In genomic region chr6:144896296-144896695, GRCh38 we compare ENCODE assay signal across 1 cellular context.
TF ChIP-seq lines count a peak whose summit lies in the region.

No MANE protein-coding gene starts in this region.

TF ChIP-seq in SK-N-SH, 30 proteins besides CTCF, POLR2A, EP300 and RAD21 (continued from another document):
- TF ChIP-seq USF1 (IDR thresholded peaks at IDR 0.05; ENCODE audit: borderline replicate concordance, low read depth): no peak
- TF ChIP-seq FOXJ3 (CRISPR knock-in tag; IDR thresholded peaks at IDR 0.05): no peak
- TF ChIP-seq TCF12 (IDR thresholded peaks at IDR 0.05): no peak
- no peak for TF ChIP-seq EZH2phosphoT487 (IDR thresholded peaks at IDR 0.05; ENCODE audit: borderline replicate concordance, low read depth)
- TF ChIP-seq NRF1 (IDR thresholded peaks at IDR 0.05; ENCODE audit: low read depth, low read length): no peak
- no peak for TF ChIP-seq TAF1 (IDR thresholded peaks at IDR 0.05; ENCODE audit: borderline replicate concordance, low read depth, low read length)
- TF ChIP-seq IRF3 (IDR thresholded peaks at IDR 0.05; ENCODE audit: low read depth, low read length): no peak
- TF ChIP-seq TEAD4 (IDR thresholded peaks at IDR 0.05; ENCODE audit: borderline replicate concordance, insufficient read depth): no peak
- TF ChIP-seq ELF1 (IDR thresholded peaks at IDR 0.05): no peak
- TF ChIP-seq MAX (IDR thresholded peaks at IDR 0.05; ENCODE audit: low read depth): no peak
- TF ChIP-seq FOXM1 (IDR thresholded peaks at IDR 0.05; ENCODE audit: low read depth): no peak
- no peak for TF ChIP-seq RXRA (IDR thresholded peaks at IDR 0.05; ENCODE audit: borderline replicate concordance, low read depth)
